ENCODE assay signal across 17 cellular contexts in the genomic region with DNA sequence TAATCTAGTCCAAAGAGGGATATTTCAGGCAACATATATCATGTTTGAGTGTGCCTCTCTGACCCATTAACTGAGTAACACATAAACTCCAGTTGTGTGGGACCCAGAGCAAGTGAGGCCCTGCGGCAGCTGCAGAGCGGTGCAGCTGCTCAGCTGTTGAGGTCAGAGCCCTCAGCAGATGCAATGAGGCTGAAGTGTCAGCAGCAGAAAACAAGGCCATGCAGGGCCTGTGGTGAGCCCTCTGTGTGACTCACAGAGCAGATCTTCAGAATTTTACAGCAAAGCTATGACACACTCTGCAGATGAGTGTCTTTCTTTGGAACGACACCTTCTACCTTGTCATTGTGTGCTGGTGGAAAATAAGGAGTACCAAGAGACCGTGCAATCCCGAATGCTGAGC.
DNase-seq lines count a peak whose midpoint lies in the region; FAIRE-seq and TF ChIP-seq lines count a peak whose summit lies in the region.
"Had no signal": no experiment of that assay in that cellular context is flagged by ENCODE, and none has a peak within 500 bp of the region (broad histone marks: within the 10 kb centered on the region; RNA-seq: fewer than 3 reads in every experiment).

No MANE protein-coding gene starts in this region.

- no peak overlapping the region for H3K4me3 ChIP-seq in choroid plexus epithelial cell (ENCODE audit: low read depth, low read length)
- no peak overlapping the region for H3K4me3 ChIP-seq in small intestine (ENCODE audit: low read depth in 1 of 2, low read length in 2 of 2)
- H3K4me3 ChIP-seq: SJSA1, transverse colon had no signal

- H3K36me3 ChIP-seq in small intestine (ENCODE audit: control insufficient read depth in 2 of 2, insufficient read depth in 2 of 2, low read length in 2 of 2), result no peaks in the 10 kb centered on the region
- H3K36me3 ChIP-seq: SJSA1, transverse colon had no signal

- H3K4me1 Mint-ChIP-seq in nephron, result peaks cover 17% of the 10 kb centered on the region
- H3K4me1 Mint-ChIP-seq: activated T-helper 17 cell treated with anti-CD3 and anti-CD28 coated beads, Interleukin-2, amount 50 U/mL, for 72 hours had no signal

- H3K27me3 Mint-ChIP-seq in nephron (ENCODE audit: low read depth), result peaks cover 5% of the 10 kb centered on the region
- H3K27me3 Mint-ChIP-seq: activated CD4-positive, alpha-beta memory T cell treated with anti-CD3 and anti-CD28 coated beads for 36 hours; activated T-helper 17 cell treated with anti-CD3 and anti-CD28 coated beads, Interleukin-2, amount 50 U/mL, for 72 hours; progenitor cell of endocrine pancreas had no signal

- 83 to 90% (median 88%) methylated on average over 5 of the region's 5 CpGs for WGBS in small intestine, 3 donors

- H3K4me3 Mint-ChIP-seq in nephron, result peak overlapping the region in 1 of 3 experiments; percentile 12
- H3K4me3 Mint-ChIP-seq: activated CD4-positive, alpha-beta memory T cell treated with anti-CD3 and anti-CD28 coated beads for 36 hours; activated T-helper 17 cell treated with anti-CD3 and anti-CD28 coated beads, Interleukin-2, amount 50 U/mL, for 72 hours had no signal

- no peaks in the 10 kb centered on the region for H3K9me3 ChIP-seq in small intestine (ENCODE audit: control insufficient read depth, low read depth)
- H3K9me3 ChIP-seq: SJSA1, transverse colon had no signal

- H3K27ac ChIP-seq in small intestine (ENCODE audit: low read depth in 1 of 2, low read length in 1 of 2), result no peak overlapping the region
- H3K27ac ChIP-seq: C4-2B, SJSA1, transverse colon had no signal

- no peaks in the 10 kb centered on the region for H3K36me3 Mint-ChIP-seq in nephron (ENCODE audit: low read depth)
- H3K36me3 Mint-ChIP-seq: activated CD4-positive, alpha-beta memory T cell treated with anti-CD3 and anti-CD28 coated beads for 36 hours had no signal

- FAIRE-seq in small intestine (lab: Jason Lieb, UNC), result no peak
- FAIRE-seq: GM19239 had no signal

- DNase-seq in Daoy (ENCODE audit: low read depth) (peak; percentile 55), NCI-H510A (lab: John Stamatoyannopoulos, UW) (peak; percentile 88), choroid plexus epithelial cell (ENCODE audit: low read depth) (peak; percentile 78), small intestine (no peak), NCI-H2081 treated with DMSO at 0.1 percent for 48 hours (lab: John Stamatoyannopoulos, UW) (no peak)
- DNase-seq in activated CD4-positive, alpha-beta T cell treated with anti-CD3 and anti-CD28 coated beads for 1 hour, result no peak
- DNase-seq in activated naive CD4-positive, alpha-beta T cell treated with Interleukin-2 at 50 U/mL for 16 hours, result no peak
- DNase-seq: activated CD4-positive, alpha-beta memory T cell treated with anti-CD3 and anti-CD28 coated beads for 36 hours; left cardiac atrium; NCI-H1436; transverse colon had no signal

- no peak for TF ChIP-seq CTCF in choroid plexus epithelial cell (conservative IDR thresholded peaks at IDR 0.05; ENCODE audit: low read depth, low read length)
- no peak for TF ChIP-seq CTCF in nephron (IDR thresholded peaks at IDR 0.05; ENCODE audit: unreplicated experiment in 3 of 3)

- H3K27me3 ChIP-seq in small intestine (ENCODE audit: control insufficient read depth in 2 of 2, insufficient read depth in 2 of 2, low read length in 2 of 2), result no peaks in the 10 kb centered on the region
- H3K27me3 ChIP-seq: SJSA1, transverse colon had no signal

- H3K4me1 ChIP-seq in small intestine (ENCODE audit: control insufficient read depth in 2 of 2, insufficient read depth in 1 of 2, low read depth in 1 of 2, low read length in 1 of 2), result no peaks in the 10 kb centered on the region
- H3K4me1 ChIP-seq: SJSA1, transverse colon had no signal

- H3K27ac Mint-ChIP-seq in nephron, result peak overlapping the region; percentile 20 to 76 (median 34)
- H3K27ac Mint-ChIP-seq: activated CD4-positive, alpha-beta memory T cell treated with anti-CD3 and anti-CD28 coated beads for 36 hours; activated T-helper 17 cell treated with anti-CD3 and anti-CD28 coated beads, Interleukin-2, amount 50 U/mL, for 72 hours; progenitor cell of endocrine pancreas had no signal

- peaks cover 3% of the 10 kb centered on the region for H3K9me3 Mint-ChIP-seq in nephron

Comparison
In these comparisons a context has a peak if more than half of its experiments do, and no peak if none do; other contexts are left out.
1. DNase-seq: peak in Daoy (single experiment), NCI-H510A (single experiment) and choroid plexus epithelial cell (single experiment); none in small intestine (single experiment), NCI-H2081 treated with DMSO at 0.1 percent for 48 hours (single experiment), activated CD4-positive, alpha-beta T cell treated with anti-CD3 and anti-CD28 coated beads for 1 hour (single experiment) and activated naive CD4-positive, alpha-beta T cell treated with Interleukin-2 at 50 U/mL for 16 hours (single experiment).